Comparison of ENCODE assay signal across 1 cellular context in the genomic region with DNA sequence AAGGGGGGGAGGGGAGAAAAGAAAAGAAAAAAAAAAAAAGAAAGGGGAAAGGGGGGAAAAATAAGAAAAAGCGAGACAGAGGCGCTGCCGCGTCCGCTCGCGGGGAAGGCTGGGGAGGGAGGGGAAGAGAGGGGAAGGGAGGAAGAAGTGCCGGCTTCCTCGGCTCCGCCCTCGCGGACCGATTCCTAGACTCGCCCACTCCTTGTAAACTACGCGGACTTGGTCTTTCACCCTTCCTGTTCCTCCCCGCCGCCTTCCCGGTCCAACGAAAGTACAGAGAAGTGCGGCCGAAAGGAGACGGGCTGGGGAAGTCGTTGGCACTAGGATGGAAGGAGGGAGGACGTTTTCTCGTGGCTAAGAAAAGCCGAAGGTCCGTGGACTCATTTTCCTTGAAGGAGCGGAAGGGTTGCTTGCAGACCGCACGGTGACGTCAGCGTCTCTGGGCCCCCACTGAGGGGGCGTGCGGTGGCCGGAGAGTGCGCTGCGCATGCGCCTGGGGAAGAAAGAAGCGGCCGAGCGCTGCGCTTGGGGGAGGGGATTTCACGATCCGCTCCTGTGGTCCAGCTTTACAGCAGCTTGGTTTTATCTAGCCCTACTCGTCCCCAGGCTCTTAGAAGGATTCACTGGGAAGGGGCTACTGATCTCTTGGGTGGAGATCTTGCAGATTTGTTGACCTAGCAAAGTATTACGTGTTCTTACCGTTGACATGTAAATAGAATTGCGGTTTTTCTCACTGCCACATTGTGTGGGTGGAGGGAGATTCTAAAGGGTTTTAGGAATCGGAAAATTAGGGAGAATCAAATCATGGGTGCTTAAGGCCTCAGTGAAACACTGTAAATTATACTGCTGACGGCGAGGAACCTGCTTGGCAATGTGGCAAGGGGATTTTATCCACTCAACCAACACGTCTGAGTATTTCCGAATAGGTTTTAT.
A peak's percentile ranks its signal among the peaks of the same experiment; 100 is the strongest.
TF ChIP-seq lines count a peak whose summit lies in the region.

A gene with protein sequence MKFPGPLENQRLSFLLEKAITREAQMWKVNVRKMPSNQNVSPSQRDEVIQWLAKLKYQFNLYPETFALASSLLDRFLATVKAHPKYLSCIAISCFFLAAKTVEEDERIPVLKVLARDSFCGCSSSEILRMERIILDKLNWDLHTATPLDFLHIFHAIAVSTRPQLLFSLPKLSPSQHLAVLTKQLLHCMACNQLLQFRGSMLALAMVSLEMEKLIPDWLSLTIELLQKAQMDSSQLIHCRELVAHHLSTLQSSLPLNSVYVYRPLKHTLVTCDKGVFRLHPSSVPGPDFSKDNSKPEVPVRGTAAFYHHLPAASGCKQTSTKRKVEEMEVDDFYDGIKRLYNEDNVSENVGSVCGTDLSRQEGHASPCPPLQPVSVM (minus strand): TSS at position 121 of the 933 bp plus-strand sequence. CDS start 9,627 bp downstream, outside the sequence.

TF ChIP-seq in HepG2, 621 proteins besides CTCF, POLR2A, EP300 and RAD21 (continued from another document and continues in another):
- TF ChIP-seq, protein P1, sequence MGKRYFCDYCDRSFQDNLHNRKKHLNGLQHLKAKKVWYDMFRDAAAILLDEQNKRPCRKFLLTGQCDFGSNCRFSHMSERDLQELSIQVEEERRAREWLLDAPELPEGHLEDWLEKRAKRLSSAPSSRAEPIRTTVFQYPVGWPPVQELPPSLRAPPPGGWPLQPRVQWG (CRISPR knock-in tag; IDR thresholded peaks at IDR 0.05; ENCODE audit: borderline replicate concordance, low read depth): no peak
- TF ChIP-seq ZNF790 (CRISPR knock-in tag; IDR thresholded peaks at IDR 0.05; ENCODE audit: borderline replicate concordance) (no peak), ZNF274 (CRISPR knock-in tag; IDR thresholded peaks at IDR 0.05) (peak; percentile 65; the same call in 1 of the 2 replicates), IKZF1 (IDR thresholded peaks at IDR 0.05) (no peak), ZNF766 (CRISPR knock-in tag; IDR thresholded peaks at IDR 0.05; ENCODE audit: borderline replicate concordance) (no peak), MTF1 (CRISPR knock-in tag; IDR thresholded peaks at IDR 0.05) (no peak), KDM6A (CRISPR knock-in tag; IDR thresholded peaks at IDR 0.05; ENCODE audit: low read depth) (no peak), RFX5 (IDR thresholded peaks at IDR 0.05; ENCODE audit: low read depth, low read length) (peak; percentile 65; the same call in 1 of the 2 replicates), ZMYM4 (CRISPR knock-in tag; IDR thresholded peaks at IDR 0.05) (peak; percentile 91), NRL (CRISPR knock-in tag; IDR thresholded peaks at IDR 0.05; ENCODE audit: borderline replicate concordance) (peak; percentile 73; the same call in 1 of the 2 replicates), ZNF10 (CRISPR knock-in tag; IDR thresholded peaks at IDR 0.05; ENCODE audit: borderline replicate concordance, low read depth) (no peak), NCOA2 (CRISPR knock-in tag; IDR thresholded peaks at IDR 0.05) (peak; percentile 60), MAFK (conservative IDR thresholded peaks at IDR 0.05 in 1 of 2, IDR thresholded peaks at IDR 0.05 in 1 of 2; ENCODE audit: low read length in 2 of 2) (no peak), ARID2 (CRISPR knock-in tag; IDR thresholded peaks at IDR 0.05; ENCODE audit: borderline replicate concordance) (peak; percentile 67; the same call in 1 of the 2 replicates), FOXP1 (IDR thresholded peaks at IDR 0.05) (peak; percentile 62; the same call in 1 of the 2 replicates), FOXP1 (CRISPR knock-in tag; IDR thresholded peaks at IDR 0.05) (peak; percentile 71), KAT8 (CRISPR knock-in tag; IDR thresholded peaks at IDR 0.05) (peak; percentile 91), ZNF552 (CRISPR knock-in tag; IDR thresholded peaks at IDR 0.05; ENCODE audit: borderline replicate concordance) (no peak), ZNF569 (CRISPR knock-in tag; IDR thresholded peaks at IDR 0.05; ENCODE audit: borderline replicate concordance) (no peak), PCBP1 (IDR thresholded peaks at IDR 0.05; ENCODE audit: borderline replicate concordance, low read depth, low read length) (peak; percentile 99), RFX3 (CRISPR knock-in tag; IDR thresholded peaks at IDR 0.05) (no peak)
- TF ChIP-seq, protein P2, sequence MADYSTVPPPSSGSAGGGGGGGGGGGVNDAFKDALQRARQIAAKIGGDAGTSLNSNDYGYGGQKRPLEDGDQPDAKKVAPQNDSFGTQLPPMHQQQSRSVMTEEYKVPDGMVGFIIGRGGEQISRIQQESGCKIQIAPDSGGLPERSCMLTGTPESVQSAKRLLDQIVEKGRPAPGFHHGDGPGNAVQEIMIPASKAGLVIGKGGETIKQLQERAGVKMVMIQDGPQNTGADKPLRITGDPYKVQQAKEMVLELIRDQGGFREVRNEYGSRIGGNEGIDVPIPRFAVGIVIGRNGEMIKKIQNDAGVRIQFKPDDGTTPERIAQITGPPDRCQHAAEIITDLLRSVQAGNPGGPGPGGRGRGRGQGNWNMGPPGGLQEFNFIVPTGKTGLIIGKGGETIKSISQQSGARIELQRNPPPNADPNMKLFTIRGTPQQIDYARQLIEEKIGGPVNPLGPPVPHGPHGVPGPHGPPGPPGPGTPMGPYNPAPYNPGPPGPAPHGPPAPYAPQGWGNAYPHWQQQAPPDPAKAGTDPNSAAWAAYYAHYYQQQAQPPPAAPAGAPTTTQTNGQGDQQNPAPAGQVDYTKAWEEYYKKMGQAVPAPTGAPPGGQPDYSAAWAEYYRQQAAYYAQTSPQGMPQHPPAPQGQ (CRISPR knock-in tag; IDR thresholded peaks at IDR 0.05; ENCODE audit: borderline replicate concordance): no peak
- TF ChIP-seq, protein P3, sequence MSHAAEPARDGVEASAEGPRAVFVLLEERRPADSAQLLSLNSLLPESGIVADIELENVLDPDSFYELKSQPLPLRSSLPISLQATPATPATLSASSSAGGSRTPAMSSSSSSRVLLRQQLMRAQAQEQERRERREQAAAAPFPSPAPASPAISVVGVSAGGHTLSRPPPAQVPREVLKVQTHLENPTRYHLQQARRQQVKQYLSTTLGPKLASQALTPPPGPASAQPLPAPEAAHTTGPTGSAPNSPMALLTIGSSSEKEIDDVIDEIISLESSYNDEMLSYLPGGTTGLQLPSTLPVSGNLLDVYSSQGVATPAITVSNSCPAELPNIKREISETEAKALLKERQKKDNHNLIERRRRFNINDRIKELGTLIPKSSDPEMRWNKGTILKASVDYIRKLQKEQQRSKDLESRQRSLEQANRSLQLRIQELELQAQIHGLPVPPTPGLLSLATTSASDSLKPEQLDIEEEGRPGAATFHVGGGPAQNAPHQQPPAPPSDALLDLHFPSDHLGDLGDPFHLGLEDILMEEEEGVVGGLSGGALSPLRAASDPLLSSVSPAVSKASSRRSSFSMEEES (CRISPR knock-in tag; IDR thresholded peaks at IDR 0.05): no peak
- TF ChIP-seq, protein P4, sequence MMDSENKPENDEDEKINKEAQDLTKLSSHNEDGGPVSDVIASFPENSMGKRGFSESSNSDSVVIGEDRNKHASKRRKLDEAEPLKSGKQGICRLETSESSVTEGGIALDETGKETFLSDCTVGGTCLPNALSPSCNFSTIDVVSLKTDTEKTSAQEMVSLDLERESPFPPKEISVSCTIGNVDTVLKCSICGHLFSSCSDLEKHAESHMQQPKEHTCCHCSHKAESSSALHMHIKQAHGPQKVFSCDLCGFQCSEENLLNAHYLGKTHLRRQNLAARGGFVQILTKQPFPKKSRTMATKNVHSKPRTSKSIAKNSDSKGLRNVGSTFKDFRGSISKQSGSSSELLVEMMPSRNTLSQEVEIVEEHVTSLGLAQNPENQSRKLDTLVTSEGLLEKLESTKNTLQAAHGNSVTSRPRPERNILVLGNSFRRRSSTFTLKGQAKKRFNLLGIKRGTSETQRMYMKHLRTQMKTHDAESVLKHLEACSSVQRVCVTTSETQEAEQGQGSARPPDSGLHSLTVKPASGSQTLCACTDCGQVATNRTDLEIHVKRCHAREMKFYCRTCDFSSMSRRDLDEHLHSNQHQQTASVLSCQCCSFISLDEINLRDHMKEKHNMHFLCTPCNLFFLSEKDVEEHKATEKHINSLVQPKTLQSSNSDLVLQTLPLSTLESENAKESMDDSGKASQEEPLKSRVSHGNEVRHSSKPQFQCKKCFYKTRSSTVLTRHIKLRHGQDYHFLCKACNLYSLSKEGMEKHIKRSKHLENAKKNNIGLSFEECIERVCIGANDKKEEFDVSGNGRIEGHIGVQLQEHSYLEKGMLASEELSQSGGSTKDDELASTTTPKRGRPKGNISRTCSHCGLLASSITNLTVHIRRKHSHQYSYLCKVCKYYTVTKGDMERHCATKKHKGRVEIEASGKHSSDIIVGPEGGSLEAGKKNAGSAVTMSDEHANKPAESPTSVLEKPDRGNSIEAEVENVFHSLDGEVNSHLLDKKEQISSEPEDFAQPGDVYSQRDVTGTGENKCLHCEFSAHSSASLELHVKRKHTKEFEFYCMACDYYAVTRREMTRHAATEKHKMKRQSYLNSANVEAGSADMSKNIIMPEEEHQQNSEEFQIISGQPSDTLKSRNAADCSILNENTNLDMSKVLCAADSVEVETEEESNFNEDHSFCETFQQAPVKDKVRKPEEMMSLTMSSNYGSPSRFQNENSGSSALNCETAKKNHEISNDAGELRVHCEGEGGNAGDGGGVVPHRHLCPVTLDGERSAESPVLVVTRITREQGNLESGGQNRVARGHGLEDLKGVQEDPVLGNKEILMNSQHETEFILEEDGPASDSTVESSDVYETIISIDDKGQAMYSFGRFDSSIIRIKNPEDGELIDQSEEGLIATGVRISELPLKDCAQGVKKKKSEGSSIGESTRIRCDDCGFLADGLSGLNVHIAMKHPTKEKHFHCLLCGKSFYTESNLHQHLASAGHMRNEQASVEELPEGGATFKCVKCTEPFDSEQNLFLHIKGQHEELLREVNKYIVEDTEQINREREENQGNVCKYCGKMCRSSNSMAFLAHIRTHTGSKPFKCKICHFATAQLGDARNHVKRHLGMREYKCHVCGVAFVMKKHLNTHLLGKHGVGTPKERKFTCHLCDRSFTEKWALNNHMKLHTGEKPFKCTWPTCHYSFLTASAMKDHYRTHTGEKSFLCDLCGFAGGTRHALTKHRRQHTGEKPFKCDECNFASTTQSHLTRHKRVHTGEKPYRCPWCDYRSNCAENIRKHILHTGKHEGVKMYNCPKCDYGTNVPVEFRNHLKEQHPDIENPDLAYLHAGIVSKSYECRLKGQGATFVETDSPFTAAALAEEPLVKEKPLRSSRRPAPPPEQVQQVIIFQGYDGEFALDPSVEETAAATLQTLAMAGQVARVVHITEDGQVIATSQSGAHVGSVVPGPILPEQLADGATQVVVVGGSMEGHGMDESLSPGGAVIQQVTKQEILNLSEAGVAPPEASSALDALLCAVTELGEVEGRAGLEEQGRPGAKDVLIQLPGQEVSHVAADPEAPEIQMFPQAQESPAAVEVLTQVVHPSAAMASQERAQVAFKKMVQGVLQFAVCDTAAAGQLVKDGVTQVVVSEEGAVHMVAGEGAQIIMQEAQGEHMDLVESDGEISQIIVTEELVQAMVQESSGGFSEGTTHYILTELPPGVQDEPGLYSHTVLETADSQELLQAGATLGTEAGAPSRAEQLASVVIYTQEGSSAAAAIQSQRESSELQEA (CRISPR knock-in tag; IDR thresholded peaks at IDR 0.05; ENCODE audit: not compliant biosample characterization): peak; percentile 56
- TF ChIP-seq, protein P5, sequence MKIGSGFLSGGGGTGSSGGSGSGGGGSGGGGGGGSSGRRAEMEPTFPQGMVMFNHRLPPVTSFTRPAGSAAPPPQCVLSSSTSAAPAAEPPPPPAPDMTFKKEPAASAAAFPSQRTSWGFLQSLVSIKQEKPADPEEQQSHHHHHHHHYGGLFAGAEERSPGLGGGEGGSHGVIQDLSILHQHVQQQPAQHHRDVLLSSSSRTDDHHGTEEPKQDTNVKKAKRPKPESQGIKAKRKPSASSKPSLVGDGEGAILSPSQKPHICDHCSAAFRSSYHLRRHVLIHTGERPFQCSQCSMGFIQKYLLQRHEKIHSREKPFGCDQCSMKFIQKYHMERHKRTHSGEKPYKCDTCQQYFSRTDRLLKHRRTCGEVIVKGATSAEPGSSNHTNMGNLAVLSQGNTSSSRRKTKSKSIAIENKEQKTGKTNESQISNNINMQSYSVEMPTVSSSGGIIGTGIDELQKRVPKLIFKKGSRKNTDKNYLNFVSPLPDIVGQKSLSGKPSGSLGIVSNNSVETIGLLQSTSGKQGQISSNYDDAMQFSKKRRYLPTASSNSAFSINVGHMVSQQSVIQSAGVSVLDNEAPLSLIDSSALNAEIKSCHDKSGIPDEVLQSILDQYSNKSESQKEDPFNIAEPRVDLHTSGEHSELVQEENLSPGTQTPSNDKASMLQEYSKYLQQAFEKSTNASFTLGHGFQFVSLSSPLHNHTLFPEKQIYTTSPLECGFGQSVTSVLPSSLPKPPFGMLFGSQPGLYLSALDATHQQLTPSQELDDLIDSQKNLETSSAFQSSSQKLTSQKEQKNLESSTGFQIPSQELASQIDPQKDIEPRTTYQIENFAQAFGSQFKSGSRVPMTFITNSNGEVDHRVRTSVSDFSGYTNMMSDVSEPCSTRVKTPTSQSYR (CRISPR knock-in tag; IDR thresholded peaks at IDR 0.05; ENCODE audit: borderline replicate concordance): peak; percentile 95
- TF ChIP-seq, protein P6, sequence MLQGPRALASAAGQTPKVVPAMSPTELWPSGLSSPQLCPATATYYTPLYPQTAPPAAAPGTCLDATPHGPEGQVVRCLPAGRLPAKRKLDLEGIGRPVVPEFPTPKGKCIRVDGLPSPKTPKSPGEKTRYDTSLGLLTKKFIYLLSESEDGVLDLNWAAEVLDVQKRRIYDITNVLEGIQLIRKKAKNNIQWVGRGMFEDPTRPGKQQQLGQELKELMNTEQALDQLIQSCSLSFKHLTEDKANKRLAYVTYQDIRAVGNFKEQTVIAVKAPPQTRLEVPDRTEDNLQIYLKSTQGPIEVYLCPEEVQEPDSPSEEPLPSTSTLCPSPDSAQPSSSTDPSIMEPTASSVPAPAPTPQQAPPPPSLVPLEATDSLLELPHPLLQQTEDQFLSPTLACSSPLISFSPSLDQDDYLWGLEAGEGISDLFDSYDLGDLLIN (CRISPR knock-in tag; IDR thresholded peaks at IDR 0.05; ENCODE audit: borderline replicate concordance): no peak
- TF ChIP-seq, protein P7, sequence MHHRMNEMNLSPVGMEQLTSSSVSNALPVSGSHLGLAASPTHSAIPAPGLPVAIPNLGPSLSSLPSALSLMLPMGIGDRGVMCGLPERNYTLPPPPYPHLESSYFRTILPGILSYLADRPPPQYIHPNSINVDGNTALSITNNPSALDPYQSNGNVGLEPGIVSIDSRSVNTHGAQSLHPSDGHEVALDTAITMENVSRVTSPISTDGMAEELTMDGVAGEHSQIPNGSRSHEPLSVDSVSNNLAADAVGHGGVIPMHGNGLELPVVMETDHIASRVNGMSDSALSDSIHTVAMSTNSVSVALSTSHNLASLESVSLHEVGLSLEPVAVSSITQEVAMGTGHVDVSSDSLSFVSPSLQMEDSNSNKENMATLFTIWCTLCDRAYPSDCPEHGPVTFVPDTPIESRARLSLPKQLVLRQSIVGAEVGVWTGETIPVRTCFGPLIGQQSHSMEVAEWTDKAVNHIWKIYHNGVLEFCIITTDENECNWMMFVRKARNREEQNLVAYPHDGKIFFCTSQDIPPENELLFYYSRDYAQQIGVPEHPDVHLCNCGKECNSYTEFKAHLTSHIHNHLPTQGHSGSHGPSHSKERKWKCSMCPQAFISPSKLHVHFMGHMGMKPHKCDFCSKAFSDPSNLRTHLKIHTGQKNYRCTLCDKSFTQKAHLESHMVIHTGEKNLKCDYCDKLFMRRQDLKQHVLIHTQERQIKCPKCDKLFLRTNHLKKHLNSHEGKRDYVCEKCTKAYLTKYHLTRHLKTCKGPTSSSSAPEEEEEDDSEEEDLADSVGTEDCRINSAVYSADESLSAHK (CRISPR knock-in tag; IDR thresholded peaks at IDR 0.05; ENCODE audit: borderline replicate concordance): no peak
- TF ChIP-seq, protein P8, sequence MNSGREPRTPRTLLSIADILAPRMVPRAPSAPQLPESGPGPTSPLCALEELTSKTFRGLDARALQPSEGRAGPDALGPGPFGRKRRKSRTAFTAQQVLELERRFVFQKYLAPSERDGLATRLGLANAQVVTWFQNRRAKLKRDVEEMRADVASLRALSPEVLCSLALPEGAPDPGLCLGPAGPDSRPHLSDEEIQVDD (CRISPR knock-in tag; IDR thresholded peaks at IDR 0.05; ENCODE audit: borderline replicate concordance): no peak
